Comparison of ENCODE assay signal across 31 cellular contexts in the genomic region with DNA sequence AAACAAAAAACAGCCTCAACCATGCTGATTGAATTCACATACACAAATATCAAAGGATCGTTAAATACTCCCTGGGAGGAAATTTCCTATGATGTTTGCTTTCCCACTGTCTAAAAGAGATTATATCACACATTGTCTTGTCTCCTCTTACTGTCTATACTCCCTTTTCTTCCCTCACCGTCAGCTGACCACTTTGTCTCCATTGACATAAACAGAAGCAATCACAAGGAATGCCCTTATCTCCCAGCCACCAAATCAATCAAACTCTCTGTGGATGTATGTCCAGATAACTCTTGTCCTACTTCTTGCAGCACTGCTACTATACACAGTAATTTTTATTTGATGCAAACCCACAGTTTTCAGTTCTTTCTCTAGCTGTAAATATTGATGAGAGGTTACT. TPM values are rescaled to one million over a fixed set of nuclear protein-coding genes. Genes with fewer than 3 reads are reported as not detected.
DNase-seq lines count a peak whose midpoint lies in the region; ATAC-seq, FAIRE-seq and TF ChIP-seq lines count a peak whose summit lies in the region.
"Had no signal": no experiment of that assay in that cellular context is flagged by ENCODE, and none has a peak within 500 bp of the region (broad histone marks: within the 10 kb centered on the region; RNA-seq: fewer than 3 reads in every experiment).

No MANE protein-coding gene starts in this region.

- CTCF ChIA-PET in endothelial cell of umbilical vein (lab: Charles Lee): interaction anchor here (1.0 to 1.7 kb wide), 2 partner anchors 20 to 34 kb away, joined by 4 read pairs; no protein-coding TSS in a partner anchor

- no peak overlapping the region for H3K27ac ChIP-seq in endothelial cell of umbilical vein (ENCODE audit: insufficient read depth, low read depth, low read length)
- H3K27ac ChIP-seq: PC-9, sigmoid colon, stomach had no signal

- no peaks in the 10 kb centered on the region for H4K20me1 ChIP-seq in endothelial cell of umbilical vein (replicated peaks; ENCODE audit: control insufficient read depth, extremely low read depth, insufficient read depth, low read length)

- H3K27me3 Mint-ChIP-seq in mesothelial cell of epicardium (ENCODE audit: low read depth) (no peaks in the 10 kb centered on the region), natural killer cell (ENCODE audit: low read depth in 2 of 2) (peaks cover 22 to 24% of the 10 kb centered on the region in 2 donors), glutamatergic neuron (ENCODE audit: unreplicated experiment) (no peaks in the 10 kb centered on the region)

- ATAC-seq in natural killer cell: no peak
- ATAC-seq: naive thymus-derived CD8-positive, alpha-beta T cell; Right ventricle myocardium inferior had no signal

- H3K36me3 Mint-ChIP-seq in mesothelial cell of epicardium: no peaks in the 10 kb centered on the region
- no peaks in the 10 kb centered on the region for H3K36me3 Mint-ChIP-seq in natural killer cell
- H3K36me3 Mint-ChIP-seq in glutamatergic neuron (ENCODE audit: unreplicated experiment): no peaks in the 10 kb centered on the region
- H3K36me3 Mint-ChIP-seq: CD14-positive monocyte; naive thymus-derived CD8-positive, alpha-beta T cell had no signal

- intact Hi-C loops in endothelial cell of umbilical vein (cut with micrococcal nuclease): no loop called here
- intact Hi-C loops in natural killer cell (cut with micrococcal nuclease): no loop called here

- no peak for TF ChIP-seq POLR2A in endothelial cell of umbilical vein (IDR thresholded peaks at IDR 0.05; ENCODE audit: low read depth, low read length)

- dilution Hi-C loops in endothelial cell of umbilical vein (cut with MboI; ENCODE audit: extremely low pct_ligation_motif_present, low sequenced_read_pairs): no loop called here

- DNase-seq in LNCaP clone FGC (ENCODE audit: low read depth): peak; percentile 75
- DNase-seq in endothelial cell of umbilical vein (ENCODE audit: low read depth, low spot score): no peak
- no peak for DNase-seq in mesothelial cell of epicardium (ENCODE audit: low spot score in 2 of 2, unreplicated experiment in 2 of 2)
- DNase-seq in natural killer cell: no peak
- no peak for DNase-seq in A172 (ENCODE audit: low spot score)
- no peak for DNase-seq in activated CD4-positive, alpha-beta T cell treated with anti-CD3 and anti-CD28 coated beads for 48 hours
- no peak for DNase-seq in glutamatergic neuron
- DNase-seq: activated CD4-positive, alpha-beta T cell treated with anti-CD3 and anti-CD28 coated beads, Interleukin-2, amount 10 ng/mL, durations not matched to agents 24 days and 14 days; activated CD8-positive, alpha-beta memory T cell treated with anti-CD3 and anti-CD28 coated beads for 24 hours; activated effector memory CD4-positive, alpha-beta T cell treated with Interleukin-2 at 50 U/mL for 16 hours; anterior cingulate cortex; Calu3; DND-41; GF-D8; GOT3; left ventricle myocardium inferior; mesendoderm; naive thymus-derived CD8-positive, alpha-beta T cell; NCI-H1436; NCI-H2081; NCI-H526; NK-92 treated with Interleukin-12 subunit alpha and Interleukin-12 subunit beta, amount 100 ng/mL, for 24 hours; PC-9; sigmoid colon; stimulated activated CD4-positive, alpha-beta T cell treated with anti-CD3 and anti-CD28 coated beads, Interleukin-4, amount 100 ng/mL, for 1 hour; stomach; SW 1271; T1000 had no signal

- H3K4me3 ChIP-seq in LNCaP clone FGC (ENCODE audit: low read depth, low read length) (no peak overlapping the region), endothelial cell of umbilical vein (replicated peaks in 1 of 3; ENCODE audit: insufficient read depth in 1 of 3, low read depth in 1 of 3, low read length in 3 of 3) (no peak overlapping the region)
- H3K4me3 ChIP-seq: left ventricle myocardium inferior, PC-9, sigmoid colon, stomach had no signal

- H3K9me1 ChIP-seq in endothelial cell of umbilical vein (replicated peaks; ENCODE audit: control insufficient read depth, extremely low read depth, insufficient read depth, low read length): no peaks in the 10 kb centered on the region

- H3K4me2 ChIP-seq in endothelial cell of umbilical vein (ENCODE audit: insufficient read depth, low read length): no peak overlapping the region
- H3K4me2 ChIP-seq: PC-9 had no signal

- H3K4me3 Mint-ChIP-seq in mesothelial cell of epicardium: no peak overlapping the region
- H3K4me3 Mint-ChIP-seq in natural killer cell: no peak overlapping the region
- H3K4me3 Mint-ChIP-seq in glutamatergic neuron (ENCODE audit: unreplicated experiment): no peak overlapping the region
- H3K4me3 Mint-ChIP-seq: activated CD4-positive, alpha-beta T cell treated with anti-CD3 and anti-CD28 coated beads, Interleukin-2, amount 10 ng/mL, durations not matched to agents 24 days and 14 days; activated naive CD8-positive, alpha-beta T cell; CD14-positive monocyte; naive thymus-derived CD8-positive, alpha-beta T cell had no signal

- H3K36me3 ChIP-seq in endothelial cell of umbilical vein (ENCODE audit: control insufficient read depth in 2 of 2, extremely low read depth in 1 of 2, insufficient read depth in 2 of 2, low read length in 2 of 2): no peaks in the 10 kb centered on the region
- H3K36me3 ChIP-seq: left ventricle myocardium inferior, sigmoid colon, stomach had no signal

- peak overlapping the region; percentile 57 for H3K27ac Mint-ChIP-seq in mesothelial cell of epicardium
- no peak overlapping the region for H3K27ac Mint-ChIP-seq in natural killer cell
- no peak overlapping the region for H3K27ac Mint-ChIP-seq in glutamatergic neuron (ENCODE audit: unreplicated experiment)
- H3K27ac Mint-ChIP-seq: activated CD4-positive, alpha-beta T cell treated with anti-CD3 and anti-CD28 coated beads, Interleukin-2, amount 10 ng/mL, durations not matched to agents 24 days and 14 days; activated naive CD8-positive, alpha-beta T cell; CD14-positive monocyte; naive thymus-derived CD8-positive, alpha-beta T cell had no signal

- no peak overlapping the region for H3K9ac ChIP-seq in endothelial cell of umbilical vein (replicated peaks; ENCODE audit: extremely low read depth, insufficient read depth, low read length)

- H3K9me3 ChIP-seq in endothelial cell of umbilical vein (replicated peaks; ENCODE audit: control insufficient read depth, insufficient read depth, low read length): no peaks in the 10 kb centered on the region
- H3K9me3 ChIP-seq: sigmoid colon had no signal

- no peak for TF ChIP-seq CTCF in LNCaP clone FGC (IDR thresholded peaks at IDR 0.05; ENCODE audit: control insufficient read depth, extremely low read depth, insufficient read depth)
- no peak for TF ChIP-seq CTCF in endothelial cell of umbilical vein (IDR thresholded peaks at IDR 0.05; ENCODE audit: extremely low read depth in 1 of 2, insufficient read depth in 1 of 2, low read depth in 1 of 2, low read length in 2 of 2)
- TF ChIP-seq CTCF in mesothelial cell of epicardium (IDR thresholded peaks at IDR 0.05; ENCODE audit: unreplicated experiment): no peak
- no peak for TF ChIP-seq CTCF in natural killer cell (IDR thresholded peaks at IDR 0.05)
- TF ChIP-seq CTCF in glutamatergic neuron (IDR thresholded peaks at IDR 0.05; ENCODE audit: partially characterized antibody, unreplicated experiment): no peak

- peak; percentile 35 for FAIRE-seq in endothelial cell of umbilical vein (lab: Jason Lieb, UNC)

- H3K9me3 Mint-ChIP-seq in mesothelial cell of epicardium (peaks cover 9% of the 10 kb centered on the region), natural killer cell (no peaks in the 10 kb centered on the region), glutamatergic neuron (ENCODE audit: unreplicated experiment) (peaks cover 1% of the 10 kb centered on the region)
- H3K9me3 Mint-ChIP-seq: activated CD4-positive, alpha-beta T cell treated with anti-CD3 and anti-CD28 coated beads, Interleukin-2, amount 10 ng/mL, durations not matched to agents 24 days and 14 days; naive thymus-derived CD8-positive, alpha-beta T cell had no signal

- H3K4me1 Mint-ChIP-seq in mesothelial cell of epicardium: peaks cover 39% of the 10 kb centered on the region
- H3K4me1 Mint-ChIP-seq in natural killer cell: peaks cover 14 to 16% of the 10 kb centered on the region in 2 donors
- no peaks in the 10 kb centered on the region for H3K4me1 Mint-ChIP-seq in glutamatergic neuron (ENCODE audit: low read depth, unreplicated experiment)

- POLR2A ChIA-PET in endothelial cell of umbilical vein (lab: Charles Lee): no interaction called here

- no peaks in the 10 kb centered on the region for H3K79me2 ChIP-seq in endothelial cell of umbilical vein (ENCODE audit: control insufficient read depth, insufficient read depth, low read length)

- no TSS peak for BruUV-seq in endothelial cell of umbilical vein (replicated peaks; lab: Mats Ljungman, UMichigan)

- peaks cover 8 to 16% of the 10 kb centered on the region in 2 experiments for H3K27me3 ChIP-seq in endothelial cell of umbilical vein (ENCODE audit: control insufficient read depth in 2 of 2, insufficient read depth in 2 of 2, low read length in 2 of 2)
- H3K27me3 ChIP-seq: sigmoid colon, stomach had no signal

- no peaks in the 10 kb centered on the region for H3K4me1 ChIP-seq in endothelial cell of umbilical vein (ENCODE audit: control insufficient read depth, extremely low read depth, insufficient read depth, low read length)
- H3K4me1 ChIP-seq: sigmoid colon had no signal

- no peak overlapping the region for H2AFZ ChIP-seq in endothelial cell of umbilical vein (ENCODE audit: low read depth, low read length)
- H2AFZ ChIP-seq: PC-9 had no signal

RNA-seq across cellular contexts. Expression of a gene that starts 12.2 kb away (rescaled TPM):
- 25.0 and 26.0 TPM in 2 replicates for total RNA-seq in endothelial cell of umbilical vein
- 11.2 and 15.3 TPM in 2 replicates for polyA plus RNA-seq in endothelial cell of umbilical vein
- polyA plus RNA-seq in endothelial cell of umbilical vein (2011; cell fraction: cytosol; rRNA removed): 25.2 and 27.0 TPM in 2 replicates
- polyA plus RNA-seq in endothelial cell of umbilical vein (2011; cell fraction: nucleus; rRNA removed): 20.3 and 28.8 TPM in 2 replicates
- 29.1 and 29.8 TPM in 2 replicates for polyA plus RNA-seq in endothelial cell of umbilical vein (2012)
- 27.8 and 33.3 TPM in 2 replicates for polyA minus RNA-seq in endothelial cell of umbilical vein
- polyA minus RNA-seq in endothelial cell of umbilical vein (2011; cell fraction: cytosol; rRNA and poly(A)+ RNA removed): 5.6 TPM
- polyA minus RNA-seq in endothelial cell of umbilical vein (2011; cell fraction: nucleus; rRNA and poly(A)+ RNA removed): 15.6 and 22.4 TPM in 2 replicates
- total RNA-seq in mesothelial cell of epicardium: 25.5 to 27.7 TPM (median 26.0 TPM) in 3 replicates
- total RNA-seq in natural killer cell: 1 to 10 TPM; 7.3 to 9.6 (median 9.5) TPM
- total RNA-seq in A172 (2014; rRNA removed; shearing (Covaris generic)): 13.3 and 16.3 TPM in 2 replicates
- total RNA-seq in glutamatergic neuron (ENCODE audit: unreplicated experiment): 11.9 TPM

RNA-seq across cellular contexts. Expression of a gene that starts 19.2 kb away (rescaled TPM):
- total RNA-seq in endothelial cell of umbilical vein (16.0 and 21.1 TPM in 2 replicates), mesothelial cell of epicardium (18.7 to 23.4 TPM (median 19.2 TPM) in 3 replicates), natural killer cell (10 to 100 TPM; 42.2 to 50.5 (median 49.8) TPM), glutamatergic neuron (ENCODE audit: unreplicated experiment) (16.2 TPM)
- polyA plus RNA-seq in endothelial cell of umbilical vein: 7.5 and 10.7 TPM in 2 replicates
- polyA plus RNA-seq in endothelial cell of umbilical vein (2011; cell fraction: cytosol; rRNA removed): 11.3 and 11.9 TPM in 2 replicates
- 6.6 and 8.8 TPM in 2 replicates for polyA plus RNA-seq in endothelial cell of umbilical vein (2011; cell fraction: nucleus; rRNA removed)
- 12.7 and 13.0 TPM in 2 replicates for polyA plus RNA-seq in endothelial cell of umbilical vein (2012)
- 6.9 and 7.8 TPM in 2 replicates for polyA minus RNA-seq in endothelial cell of umbilical vein
- polyA minus RNA-seq in endothelial cell of umbilical vein (2011; cell fraction: cytosol; rRNA and poly(A)+ RNA removed): 12.7 TPM
- polyA minus RNA-seq in endothelial cell of umbilical vein (2011; cell fraction: nucleus; rRNA and poly(A)+ RNA removed): 5.7 and 6.3 TPM in 2 replicates
- total RNA-seq in A172 (2014; rRNA removed; shearing (Covaris generic)): 107 and 159 TPM in 2 replicates
